Comparison of ENCODE assay signal across 2 cellular contexts in the genomic region with DNA sequence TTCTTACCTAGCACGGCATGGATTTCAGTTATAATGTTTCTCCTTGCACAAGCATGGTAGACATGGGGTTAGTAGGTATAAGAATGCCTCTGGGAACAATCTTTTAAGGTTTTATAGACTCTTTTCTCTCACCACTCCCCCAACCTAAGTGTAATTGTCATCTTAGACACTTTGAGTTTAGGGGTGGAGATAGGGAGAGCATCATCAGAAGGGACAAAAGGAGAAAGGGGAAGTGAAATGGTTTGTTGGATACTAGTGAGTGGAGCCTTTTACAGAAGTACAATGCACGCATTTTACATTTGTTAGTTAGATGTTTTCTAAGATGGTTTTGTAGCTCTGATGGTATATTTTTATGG.
TF ChIP-seq lines count a peak whose summit lies in the region.

No MANE protein-coding gene starts in this region.

TF ChIP-seq in A549, 52 proteins besides CTCF, POLR2A, EP300 and RAD21 (continued from another document):
- TF ChIP-seq, protein P1, sequence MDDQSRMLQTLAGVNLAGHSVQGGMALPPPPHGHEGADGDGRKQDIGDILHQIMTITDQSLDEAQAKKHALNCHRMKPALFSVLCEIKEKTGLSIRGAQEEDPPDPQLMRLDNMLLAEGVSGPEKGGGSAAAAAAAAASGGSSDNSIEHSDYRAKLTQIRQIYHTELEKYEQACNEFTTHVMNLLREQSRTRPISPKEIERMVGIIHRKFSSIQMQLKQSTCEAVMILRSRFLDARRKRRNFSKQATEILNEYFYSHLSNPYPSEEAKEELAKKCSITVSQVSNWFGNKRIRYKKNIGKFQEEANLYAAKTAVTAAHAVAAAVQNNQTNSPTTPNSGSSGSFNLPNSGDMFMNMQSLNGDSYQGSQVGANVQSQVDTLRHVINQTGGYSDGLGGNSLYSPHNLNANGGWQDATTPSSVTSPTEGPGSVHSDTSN (IDR thresholded peaks at IDR 0.05) = no peak
- TF ChIP-seq, protein P2, sequence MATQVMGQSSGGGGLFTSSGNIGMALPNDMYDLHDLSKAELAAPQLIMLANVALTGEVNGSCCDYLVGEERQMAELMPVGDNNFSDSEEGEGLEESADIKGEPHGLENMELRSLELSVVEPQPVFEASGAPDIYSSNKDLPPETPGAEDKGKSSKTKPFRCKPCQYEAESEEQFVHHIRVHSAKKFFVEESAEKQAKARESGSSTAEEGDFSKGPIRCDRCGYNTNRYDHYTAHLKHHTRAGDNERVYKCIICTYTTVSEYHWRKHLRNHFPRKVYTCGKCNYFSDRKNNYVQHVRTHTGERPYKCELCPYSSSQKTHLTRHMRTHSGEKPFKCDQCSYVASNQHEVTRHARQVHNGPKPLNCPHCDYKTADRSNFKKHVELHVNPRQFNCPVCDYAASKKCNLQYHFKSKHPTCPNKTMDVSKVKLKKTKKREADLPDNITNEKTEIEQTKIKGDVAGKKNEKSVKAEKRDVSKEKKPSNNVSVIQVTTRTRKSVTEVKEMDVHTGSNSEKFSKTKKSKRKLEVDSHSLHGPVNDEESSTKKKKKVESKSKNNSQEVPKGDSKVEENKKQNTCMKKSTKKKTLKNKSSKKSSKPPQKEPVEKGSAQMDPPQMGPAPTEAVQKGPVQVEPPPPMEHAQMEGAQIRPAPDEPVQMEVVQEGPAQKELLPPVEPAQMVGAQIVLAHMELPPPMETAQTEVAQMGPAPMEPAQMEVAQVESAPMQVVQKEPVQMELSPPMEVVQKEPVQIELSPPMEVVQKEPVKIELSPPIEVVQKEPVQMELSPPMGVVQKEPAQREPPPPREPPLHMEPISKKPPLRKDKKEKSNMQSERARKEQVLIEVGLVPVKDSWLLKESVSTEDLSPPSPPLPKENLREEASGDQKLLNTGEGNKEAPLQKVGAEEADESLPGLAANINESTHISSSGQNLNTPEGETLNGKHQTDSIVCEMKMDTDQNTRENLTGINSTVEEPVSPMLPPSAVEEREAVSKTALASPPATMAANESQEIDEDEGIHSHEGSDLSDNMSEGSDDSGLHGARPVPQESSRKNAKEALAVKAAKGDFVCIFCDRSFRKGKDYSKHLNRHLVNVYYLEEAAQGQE (IDR thresholded peaks at IDR 0.05) = no peak
- TF ChIP-seq ZFP36 (IDR thresholded peaks at IDR 0.05; ENCODE audit: borderline replicate concordance, partially characterized antibody) = no peak
- no peak for TF ChIP-seq HOXB13 (CRISPR knock-in tag; IDR thresholded peaks at IDR 0.05; ENCODE audit: low read depth)
- TF ChIP-seq, protein P3, sequence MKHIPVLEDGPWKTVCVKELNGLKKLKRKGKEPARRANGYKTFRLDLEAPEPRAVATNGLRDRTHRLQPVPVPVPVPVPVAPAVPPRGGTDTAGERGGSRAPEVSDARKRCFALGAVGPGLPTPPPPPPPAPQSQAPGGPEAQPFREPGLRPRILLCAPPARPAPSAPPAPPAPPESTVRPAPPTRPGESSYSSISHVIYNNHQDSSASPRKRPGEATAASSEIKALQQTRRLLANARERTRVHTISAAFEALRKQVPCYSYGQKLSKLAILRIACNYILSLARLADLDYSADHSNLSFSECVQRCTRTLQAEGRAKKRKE (CRISPR knock-in tag; IDR thresholded peaks at IDR 0.05; ENCODE audit: low read depth) = no peak
TF ChIP-seq in A549: peak in this region for 0.

TF ChIP-seq in SK-N-SH treated with all-trans-retinoic acid at 6 μM for 48 hours, 23 proteins besides CTCF, POLR2A, EP300 and RAD21 (continued from another document):
- TF ChIP-seq, protein P4, sequence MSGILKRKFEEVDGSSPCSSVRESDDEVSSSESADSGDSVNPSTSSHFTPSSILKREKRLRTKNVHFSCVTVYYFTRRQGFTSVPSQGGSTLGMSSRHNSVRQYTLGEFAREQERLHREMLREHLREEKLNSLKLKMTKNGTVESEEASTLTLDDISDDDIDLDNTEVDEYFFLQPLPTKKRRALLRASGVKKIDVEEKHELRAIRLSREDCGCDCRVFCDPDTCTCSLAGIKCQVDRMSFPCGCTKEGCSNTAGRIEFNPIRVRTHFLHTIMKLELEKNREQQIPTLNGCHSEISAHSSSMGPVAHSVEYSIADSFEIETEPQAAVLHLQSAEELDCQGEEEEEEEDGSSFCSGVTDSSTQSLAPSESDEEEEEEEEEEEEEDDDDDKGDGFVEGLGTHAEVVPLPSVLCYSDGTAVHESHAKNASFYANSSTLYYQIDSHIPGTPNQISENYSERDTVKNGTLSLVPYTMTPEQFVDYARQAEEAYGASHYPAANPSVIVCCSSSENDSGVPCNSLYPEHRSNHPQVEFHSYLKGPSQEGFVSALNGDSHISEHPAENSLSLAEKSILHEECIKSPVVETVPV (CRISPR knock-in tag; IDR thresholded peaks at IDR 0.05) = no peak
- no peak for TF ChIP-seq OSR1 (CRISPR knock-in tag; IDR thresholded peaks at IDR 0.05)
- no peak for TF ChIP-seq TCF4 (CRISPR knock-in tag; IDR thresholded peaks at IDR 0.05; ENCODE audit: borderline replicate concordance)
- TF ChIP-seq ZFP3 (CRISPR knock-in tag; IDR thresholded peaks at IDR 0.05) = no peak
- TF ChIP-seq ARNTL (CRISPR knock-in tag; IDR thresholded peaks at IDR 0.05; ENCODE audit: borderline replicate concordance, low read depth) = no peak
- TF ChIP-seq, protein P5, sequence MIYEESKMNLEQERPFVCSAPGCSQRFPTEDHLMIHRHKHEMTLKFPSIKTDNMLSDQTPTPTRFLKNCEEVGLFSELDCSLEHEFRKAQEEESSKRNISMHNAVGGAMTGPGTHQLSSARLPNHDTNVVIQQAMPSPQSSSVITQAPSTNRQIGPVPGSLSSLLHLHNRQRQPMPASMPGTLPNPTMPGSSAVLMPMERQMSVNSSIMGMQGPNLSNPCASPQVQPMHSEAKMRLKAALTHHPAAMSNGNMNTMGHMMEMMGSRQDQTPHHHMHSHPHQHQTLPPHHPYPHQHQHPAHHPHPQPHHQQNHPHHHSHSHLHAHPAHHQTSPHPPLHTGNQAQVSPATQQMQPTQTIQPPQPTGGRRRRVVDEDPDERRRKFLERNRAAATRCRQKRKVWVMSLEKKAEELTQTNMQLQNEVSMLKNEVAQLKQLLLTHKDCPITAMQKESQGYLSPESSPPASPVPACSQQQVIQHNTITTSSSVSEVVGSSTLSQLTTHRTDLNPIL (CRISPR knock-in tag; IDR thresholded peaks at IDR 0.05; ENCODE audit: low read depth) = no peak
- no peak for TF ChIP-seq RARB (CRISPR knock-in tag; IDR thresholded peaks at IDR 0.05)
- TF ChIP-seq, protein P6, sequence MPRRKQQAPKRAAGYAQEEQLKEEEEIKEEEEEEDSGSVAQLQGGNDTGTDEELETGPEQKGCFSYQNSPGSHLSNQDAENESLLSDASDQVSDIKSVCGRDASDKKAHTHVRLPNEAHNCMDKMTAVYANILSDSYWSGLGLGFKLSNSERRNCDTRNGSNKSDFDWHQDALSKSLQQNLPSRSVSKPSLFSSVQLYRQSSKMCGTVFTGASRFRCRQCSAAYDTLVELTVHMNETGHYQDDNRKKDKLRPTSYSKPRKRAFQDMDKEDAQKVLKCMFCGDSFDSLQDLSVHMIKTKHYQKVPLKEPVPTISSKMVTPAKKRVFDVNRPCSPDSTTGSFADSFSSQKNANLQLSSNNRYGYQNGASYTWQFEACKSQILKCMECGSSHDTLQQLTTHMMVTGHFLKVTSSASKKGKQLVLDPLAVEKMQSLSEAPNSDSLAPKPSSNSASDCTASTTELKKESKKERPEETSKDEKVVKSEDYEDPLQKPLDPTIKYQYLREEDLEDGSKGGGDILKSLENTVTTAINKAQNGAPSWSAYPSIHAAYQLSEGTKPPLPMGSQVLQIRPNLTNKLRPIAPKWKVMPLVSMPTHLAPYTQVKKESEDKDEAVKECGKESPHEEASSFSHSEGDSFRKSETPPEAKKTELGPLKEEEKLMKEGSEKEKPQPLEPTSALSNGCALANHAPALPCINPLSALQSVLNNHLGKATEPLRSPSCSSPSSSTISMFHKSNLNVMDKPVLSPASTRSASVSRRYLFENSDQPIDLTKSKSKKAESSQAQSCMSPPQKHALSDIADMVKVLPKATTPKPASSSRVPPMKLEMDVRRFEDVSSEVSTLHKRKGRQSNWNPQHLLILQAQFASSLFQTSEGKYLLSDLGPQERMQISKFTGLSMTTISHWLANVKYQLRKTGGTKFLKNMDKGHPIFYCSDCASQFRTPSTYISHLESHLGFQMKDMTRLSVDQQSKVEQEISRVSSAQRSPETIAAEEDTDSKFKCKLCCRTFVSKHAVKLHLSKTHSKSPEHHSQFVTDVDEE (CRISPR knock-in tag; IDR thresholded peaks at IDR 0.05) = no peak
- TF ChIP-seq ZC3H10 (CRISPR knock-in tag; IDR thresholded peaks at IDR 0.05) = no peak
- TF ChIP-seq, protein P7, sequence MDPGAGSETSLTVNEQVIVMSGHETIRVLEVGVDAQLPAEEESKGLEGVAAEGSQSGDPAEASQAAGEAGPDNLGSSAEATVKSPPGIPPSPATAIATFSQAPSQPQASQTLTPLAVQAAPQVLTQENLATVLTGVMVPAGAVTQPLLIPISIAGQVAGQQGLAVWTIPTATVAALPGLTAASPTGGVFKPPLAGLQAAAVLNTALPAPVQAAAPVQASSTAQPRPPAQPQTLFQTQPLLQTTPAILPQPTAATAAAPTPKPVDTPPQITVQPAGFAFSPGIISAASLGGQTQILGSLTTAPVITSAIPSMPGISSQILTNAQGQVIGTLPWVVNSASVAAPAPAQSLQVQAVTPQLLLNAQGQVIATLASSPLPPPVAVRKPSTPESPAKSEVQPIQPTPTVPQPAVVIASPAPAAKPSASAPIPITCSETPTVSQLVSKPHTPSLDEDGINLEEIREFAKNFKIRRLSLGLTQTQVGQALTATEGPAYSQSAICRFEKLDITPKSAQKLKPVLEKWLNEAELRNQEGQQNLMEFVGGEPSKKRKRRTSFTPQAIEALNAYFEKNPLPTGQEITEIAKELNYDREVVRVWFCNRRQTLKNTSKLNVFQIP (CRISPR knock-in tag; IDR thresholded peaks at IDR 0.05; ENCODE audit: borderline replicate concordance, low read depth) = no peak
- no peak for TF ChIP-seq ZNF565 (CRISPR knock-in tag; conservative IDR thresholded peaks at IDR 0.05; ENCODE audit: low read depth)
- TF ChIP-seq BACH2 (CRISPR knock-in tag; IDR thresholded peaks at IDR 0.05; ENCODE audit: borderline replicate concordance) = no peak
